ENCODE assay signal across 8 cellular contexts in genomic region chr22:39532215-39533071, GRCh38. TPM values are rescaled to one million over a fixed set of nuclear protein-coding genes. Genes with fewer than 3 reads are reported as not detected.
DNase-seq lines count a peak whose midpoint lies in the region; TF ChIP-seq lines count a peak whose summit lies in the region.

Gene RPS19BP1, minus strand, starts transcription at chr22:39532748. Its CDS starts 10 bp downstream, at chr22:39532738.

- no peaks in the 10 kb centered on the region for H3K27me3 Mint-ChIP-seq in activated naive CD4-positive, alpha-beta T cell treated with anti-CD3 and anti-CD28 coated beads for 36 hours (ENCODE audit: low read depth)

- H3K9me3 ChIP-seq in neuron (ENCODE audit: low read length): no peaks in the 10 kb centered on the region
- H3K9me3 ChIP-seq in subcutaneous abdominal adipose tissue (ENCODE audit: control insufficient read depth in 5 of 5, low read length in 5 of 5): no peaks in the 10 kb centered on the region

- peak within 1 kb of the TSS; percentile 85 to 98 (median 92) for H3K9ac ChIP-seq in subcutaneous abdominal adipose tissue (ENCODE audit: low read length in 5 of 5)

- CTCF ChIA-PET in HEK293T (lab: Yijun Ruan, JAX): no interaction called here
- CTCF ChIA-PET in activated naive CD4-positive, alpha-beta T cell treated with anti-CD3 and anti-CD28 coated beads for 36 hours (lab: Charles Lee): interaction anchor here (1.1 to 11.1 kb wide), 4 partner anchors 38 to 216 kb away, joined by 3 to 208 read pairs (median 4); no protein-coding TSS in a partner anchor

- peak within 1 kb of the TSS; percentile 14 for H2AFZ ChIP-seq in neuron (ENCODE audit: low read depth, low read length)

- H3K27ac ChIP-seq in subcutaneous abdominal adipose tissue (ENCODE audit: low read depth, low read length): peak within 1 kb of the TSS; percentile 90

- peak within 1 kb of the TSS; percentile 91 for H3K27ac Mint-ChIP-seq in activated naive CD4-positive, alpha-beta T cell treated with anti-CD3 and anti-CD28 coated beads for 36 hours

- peak; percentile 97 for DNase-seq in GF-D8 (lab: John Stamatoyannopoulos, UW)
- peak; percentile 96 for DNase-seq in HEK293T (ENCODE audit: extremely low spot score)
- peak; percentile 100 for DNase-seq in NAMALWA (ENCODE audit: low spot score)
- peak; percentile 100 for DNase-seq in SK-N-DZ (ENCODE audit: low spot score)
- DNase-seq in activated naive CD4-positive, alpha-beta T cell treated with anti-CD3 and anti-CD28 coated beads for 36 hours: peak; percentile 100
- peak; percentile 98 for DNase-seq in foreskin melanocyte

- no peaks in the 10 kb centered on the region for H3K9me3 Mint-ChIP-seq in activated naive CD4-positive, alpha-beta T cell treated with anti-CD3 and anti-CD28 coated beads for 36 hours

- H3K4me1 ChIP-seq in neuron (ENCODE audit: insufficient read depth, low read length) (peaks cover 47% of the 10 kb centered on the region), subcutaneous abdominal adipose tissue (ENCODE audit: control insufficient read depth in 5 of 5, insufficient read depth in 5 of 5, low read length in 5 of 5) (peaks cover 16 to 63% (median 57%) of the 10 kb centered on the region in 5 donors)

- POLR2A ChIA-PET in HEK293T (lab: Yijun Ruan, JAX): interaction anchor here (1.0 to 10.2 kb wide), 8 partner anchors 9 to 512 kb away, joined by 3 to 100 read pairs (median 6); partner anchors contain the start of genes ATF4, MIEF1, RPL3 and SYNGR1

- H3K4me3 ChIP-seq in neuron (ENCODE audit: low read length) (peak within 1 kb of the TSS; percentile 93), subcutaneous abdominal adipose tissue (ENCODE audit: low read depth in 1 of 5, low read length in 5 of 5) (peak within 1 kb of the TSS; percentile 57 to 97 (median 95))

- peak within 1 kb of the TSS; percentile 94 for H3K4me3 Mint-ChIP-seq in activated naive CD4-positive, alpha-beta T cell treated with anti-CD3 and anti-CD28 coated beads for 36 hours

- peaks cover 49% of the 10 kb centered on the region for H3K4me1 Mint-ChIP-seq in activated naive CD4-positive, alpha-beta T cell treated with anti-CD3 and anti-CD28 coated beads for 36 hours (ENCODE audit: low read depth)

- intact Hi-C loops in activated naive CD4-positive, alpha-beta T cell treated with anti-CD3 and anti-CD28 coated beads for 36 hours (cut with micrococcal nuclease): loop anchor here (1.0 to 10.0 kb wide), 8 partner anchors 12 to 1752 kb away; partner anchors contain the start of genes ADSL, ATF4, RANGAP1 and RPL3

- H3K36me3 Mint-ChIP-seq in activated naive CD4-positive, alpha-beta T cell treated with anti-CD3 and anti-CD28 coated beads for 36 hours (ENCODE audit: low read depth): peaks cover 23% of the 10 kb centered on the region

- H3K27me3 ChIP-seq in neuron (ENCODE audit: insufficient read depth, low read length) (no peaks in the 10 kb centered on the region), subcutaneous abdominal adipose tissue (ENCODE audit: control insufficient read depth in 5 of 5, insufficient read depth in 4 of 5, low read length in 5 of 5) (no peaks in the 10 kb centered on the region)

- peaks cover 15% of the 10 kb centered on the region for H3K36me3 ChIP-seq in neuron (ENCODE audit: insufficient read depth, low read length)
- peaks cover 0 to 30% (median 20%) of the 10 kb centered on the region in 5 donors for H3K36me3 ChIP-seq in subcutaneous abdominal adipose tissue (ENCODE audit: control insufficient read depth in 5 of 5, insufficient read depth in 5 of 5, low read length in 5 of 5)

TF ChIP-seq in HEK293T, 16 proteins besides CTCF, POLR2A, EP300 and RAD21:
- TF ChIP-seq HDGF (IDR thresholded peaks at IDR 0.05; ENCODE audit: borderline replicate concordance) (no peak; the same call in 1 of the 2 replicates), LEF1 (IDR thresholded peaks at IDR 0.05; ENCODE audit: borderline replicate concordance) (no peak), SP1 (IDR thresholded peaks at IDR 0.05) (no peak), ZNF384 (IDR thresholded peaks at IDR 0.05) (no peak), ELF4 (IDR thresholded peaks at IDR 0.05) (peak; percentile 84), PKNOX1 (IDR thresholded peaks at IDR 0.05) (peak; percentile 99)

RNA-seq across cellular contexts. Expression of gene RPS19BP1, which starts in this region (rescaled TPM):
- polyA plus RNA-seq in SK-N-DZ (2014; cell fraction: cytosol; rRNA removed): 151 and 169 TPM in 2 replicates
- 143 and 168 TPM in 2 replicates for polyA plus RNA-seq in SK-N-DZ (2014; cell fraction: nucleus; rRNA removed)
- 10 to 100 TPM; 52.0 to 56.2 TPM for total RNA-seq in activated naive CD4-positive, alpha-beta T cell treated with anti-CD3 and anti-CD28 coated beads for 36 hours

Comparison
In these comparisons a context has a peak if more than half of its experiments do, and no peak if none do; other contexts are left out.
1. Peak in every context shown above with its lines: DNase-seq, H3K4me3 ChIP-seq and H3K27ac ChIP-seq.